Comparison of ENCODE assay signal across 8 cellular contexts in the genomic region with DNA sequence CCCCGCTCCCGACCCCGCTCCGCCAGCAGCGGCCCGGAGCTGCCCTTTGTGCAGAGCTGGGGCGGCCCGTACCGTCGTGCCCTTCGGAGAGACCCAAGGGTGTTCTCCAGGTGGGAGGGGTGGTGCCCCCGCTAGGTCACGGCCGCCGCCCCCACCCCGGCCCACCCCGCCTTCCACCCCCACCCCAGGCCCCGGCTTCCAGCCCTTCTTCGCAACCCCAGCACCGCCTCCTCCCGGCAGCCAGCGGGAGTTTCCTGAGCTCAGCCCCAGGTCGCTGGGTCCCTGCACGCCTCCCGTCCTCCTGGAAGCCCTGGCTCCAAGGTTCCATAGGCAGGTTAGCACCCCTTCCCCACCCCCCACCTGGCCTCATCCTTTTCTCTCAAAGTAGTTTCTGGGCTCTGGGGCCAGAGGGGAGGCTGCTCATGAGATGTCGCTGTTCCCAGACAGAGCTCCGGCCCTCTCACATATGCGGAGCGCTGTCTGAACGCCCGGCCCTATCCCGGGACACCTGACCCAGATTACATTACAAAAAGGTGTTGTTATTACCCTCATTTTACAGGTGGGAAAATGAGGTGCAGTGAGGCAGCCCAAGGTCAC. TPM values are rescaled to one million over a fixed set of nuclear protein-coding genes. Genes with fewer than 3 reads are reported as not detected.
DNase-seq lines count a peak whose midpoint lies in the region; ATAC-seq and TF ChIP-seq lines count a peak whose summit lies in the region.

No MANE protein-coding gene starts in this region.

- H3K27ac ChIP-seq in esophagus (ENCODE audit: low read depth in 2 of 2, low read length in 1 of 2): peak overlapping the region; percentile 53 to 56

- H3K36me3 Mint-ChIP-seq in osteocyte (ENCODE audit: unreplicated experiment): no peaks in the 10 kb centered on the region

- DNase-seq in AG09309 (ENCODE audit: low read depth) (no peak), GM10248 (ENCODE audit: extremely low spot score) (peak; percentile 68), osteocyte (ENCODE audit: extremely low spot score, unreplicated experiment) (no peak)

- H3K4me3 ChIP-seq in AG09309 (ENCODE audit: control insufficient read depth, low read depth, low read length) (peak overlapping the region; percentile 27), esophagus (ENCODE audit: low read depth in 1 of 2, low read length in 2 of 2) (peak overlapping the region; percentile 27 to 48)

- CTCF ChIA-PET in GM10248 (lab: Yijun Ruan, JAX): interaction anchor here (0.6 to 1.4 kb wide), 5 partner anchors 12 to 41 kb away, joined by 3 to 5 read pairs (median 4); no protein-coding TSS in a partner anchor

- H3K9me3 ChIP-seq in esophagus (ENCODE audit: control insufficient read depth in 2 of 2, insufficient read depth in 1 of 2, low read depth in 1 of 2, low read length in 1 of 2): no peaks in the 10 kb centered on the region

- peak; percentile 42 for TF ChIP-seq CTCF in AG09309 (IDR thresholded peaks at IDR 0.05; ENCODE audit: control insufficient read depth, insufficient read depth, low read depth, low read length, missing control alignments)
- TF ChIP-seq CTCF in GM10248 (IDR thresholded peaks at IDR 0.05; ENCODE audit: control extremely low read depth, extremely low read depth, low read depth, missing control alignments): peak; percentile 33
- TF ChIP-seq CTCF in osteocyte (IDR thresholded peaks at IDR 0.05): peak; percentile 52

- H3K36me3 ChIP-seq in esophagus (ENCODE audit: control insufficient read depth in 2 of 2, insufficient read depth in 2 of 2, low read length in 1 of 2): no peaks in the 10 kb centered on the region

- ATAC-seq in SK-N-SH treated with all-trans-retinoic acid at 6 μM for 48 hours (peak; percentile 78), GM21526 (IDR thresholded peaks at IDR 0.05; ENCODE audit: low FRiP score, unreplicated experiment) (no peak), GM19328 (IDR thresholded peaks at IDR 0.05; ENCODE audit: unreplicated experiment) (no peak), HG03175 (IDR thresholded peaks at IDR 0.05; ENCODE audit: unreplicated experiment) (no peak)

- no peaks in the 10 kb centered on the region for H3K9me3 Mint-ChIP-seq in osteocyte (ENCODE audit: unreplicated experiment)

- H3K4me1 ChIP-seq in esophagus (ENCODE audit: control insufficient read depth in 2 of 2, insufficient read depth in 2 of 2, low read length in 1 of 2): peaks cover 23 to 53% of the 10 kb centered on the region in 2 donors

- peak overlapping the region; percentile 59 for H3K4me3 Mint-ChIP-seq in osteocyte (ENCODE audit: unreplicated experiment)

- no peaks in the 10 kb centered on the region for H3K27me3 Mint-ChIP-seq in osteocyte (ENCODE audit: unreplicated experiment)

- H3K27me3 ChIP-seq in esophagus (ENCODE audit: control insufficient read depth in 1 of 2, insufficient read depth in 2 of 2, low read length in 2 of 2): no peaks in the 10 kb centered on the region

- WGBS in esophagus, 2 donors: 15 to 34% methylated on average over 15 to 28 of the region's 32 CpGs

- POLR2A ChIA-PET in GM10248 (lab: Yijun Ruan, JAX): no interaction called here

- no peak overlapping the region for H3K27ac Mint-ChIP-seq in osteocyte (ENCODE audit: unreplicated experiment)

- H3K4me1 Mint-ChIP-seq in osteocyte (ENCODE audit: unreplicated experiment): peaks cover 5% of the 10 kb centered on the region

TF ChIP-seq in SK-N-SH treated with all-trans-retinoic acid at 6 μM for 48 hours, 23 proteins besides CTCF, POLR2A, EP300 and RAD21:
- TF ChIP-seq, protein P1, sequence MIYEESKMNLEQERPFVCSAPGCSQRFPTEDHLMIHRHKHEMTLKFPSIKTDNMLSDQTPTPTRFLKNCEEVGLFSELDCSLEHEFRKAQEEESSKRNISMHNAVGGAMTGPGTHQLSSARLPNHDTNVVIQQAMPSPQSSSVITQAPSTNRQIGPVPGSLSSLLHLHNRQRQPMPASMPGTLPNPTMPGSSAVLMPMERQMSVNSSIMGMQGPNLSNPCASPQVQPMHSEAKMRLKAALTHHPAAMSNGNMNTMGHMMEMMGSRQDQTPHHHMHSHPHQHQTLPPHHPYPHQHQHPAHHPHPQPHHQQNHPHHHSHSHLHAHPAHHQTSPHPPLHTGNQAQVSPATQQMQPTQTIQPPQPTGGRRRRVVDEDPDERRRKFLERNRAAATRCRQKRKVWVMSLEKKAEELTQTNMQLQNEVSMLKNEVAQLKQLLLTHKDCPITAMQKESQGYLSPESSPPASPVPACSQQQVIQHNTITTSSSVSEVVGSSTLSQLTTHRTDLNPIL (CRISPR knock-in tag; IDR thresholded peaks at IDR 0.05; ENCODE audit: low read depth): no peak
- TF ChIP-seq RARB (CRISPR knock-in tag; IDR thresholded peaks at IDR 0.05): no peak
- no peak for TF ChIP-seq ZFP3 (CRISPR knock-in tag; IDR thresholded peaks at IDR 0.05)
- no peak for TF ChIP-seq SNAI2 (CRISPR knock-in tag; IDR thresholded peaks at IDR 0.05)
- no peak for TF ChIP-seq ZNF70 (CRISPR knock-in tag; IDR thresholded peaks at IDR 0.05)
- TF ChIP-seq, protein P2, sequence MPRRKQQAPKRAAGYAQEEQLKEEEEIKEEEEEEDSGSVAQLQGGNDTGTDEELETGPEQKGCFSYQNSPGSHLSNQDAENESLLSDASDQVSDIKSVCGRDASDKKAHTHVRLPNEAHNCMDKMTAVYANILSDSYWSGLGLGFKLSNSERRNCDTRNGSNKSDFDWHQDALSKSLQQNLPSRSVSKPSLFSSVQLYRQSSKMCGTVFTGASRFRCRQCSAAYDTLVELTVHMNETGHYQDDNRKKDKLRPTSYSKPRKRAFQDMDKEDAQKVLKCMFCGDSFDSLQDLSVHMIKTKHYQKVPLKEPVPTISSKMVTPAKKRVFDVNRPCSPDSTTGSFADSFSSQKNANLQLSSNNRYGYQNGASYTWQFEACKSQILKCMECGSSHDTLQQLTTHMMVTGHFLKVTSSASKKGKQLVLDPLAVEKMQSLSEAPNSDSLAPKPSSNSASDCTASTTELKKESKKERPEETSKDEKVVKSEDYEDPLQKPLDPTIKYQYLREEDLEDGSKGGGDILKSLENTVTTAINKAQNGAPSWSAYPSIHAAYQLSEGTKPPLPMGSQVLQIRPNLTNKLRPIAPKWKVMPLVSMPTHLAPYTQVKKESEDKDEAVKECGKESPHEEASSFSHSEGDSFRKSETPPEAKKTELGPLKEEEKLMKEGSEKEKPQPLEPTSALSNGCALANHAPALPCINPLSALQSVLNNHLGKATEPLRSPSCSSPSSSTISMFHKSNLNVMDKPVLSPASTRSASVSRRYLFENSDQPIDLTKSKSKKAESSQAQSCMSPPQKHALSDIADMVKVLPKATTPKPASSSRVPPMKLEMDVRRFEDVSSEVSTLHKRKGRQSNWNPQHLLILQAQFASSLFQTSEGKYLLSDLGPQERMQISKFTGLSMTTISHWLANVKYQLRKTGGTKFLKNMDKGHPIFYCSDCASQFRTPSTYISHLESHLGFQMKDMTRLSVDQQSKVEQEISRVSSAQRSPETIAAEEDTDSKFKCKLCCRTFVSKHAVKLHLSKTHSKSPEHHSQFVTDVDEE (CRISPR knock-in tag; IDR thresholded peaks at IDR 0.05): no peak
- TF ChIP-seq ESRRG (CRISPR knock-in tag; IDR thresholded peaks at IDR 0.05): no peak
- TF ChIP-seq OSR1 (CRISPR knock-in tag; IDR thresholded peaks at IDR 0.05): no peak
- TF ChIP-seq, protein P3, sequence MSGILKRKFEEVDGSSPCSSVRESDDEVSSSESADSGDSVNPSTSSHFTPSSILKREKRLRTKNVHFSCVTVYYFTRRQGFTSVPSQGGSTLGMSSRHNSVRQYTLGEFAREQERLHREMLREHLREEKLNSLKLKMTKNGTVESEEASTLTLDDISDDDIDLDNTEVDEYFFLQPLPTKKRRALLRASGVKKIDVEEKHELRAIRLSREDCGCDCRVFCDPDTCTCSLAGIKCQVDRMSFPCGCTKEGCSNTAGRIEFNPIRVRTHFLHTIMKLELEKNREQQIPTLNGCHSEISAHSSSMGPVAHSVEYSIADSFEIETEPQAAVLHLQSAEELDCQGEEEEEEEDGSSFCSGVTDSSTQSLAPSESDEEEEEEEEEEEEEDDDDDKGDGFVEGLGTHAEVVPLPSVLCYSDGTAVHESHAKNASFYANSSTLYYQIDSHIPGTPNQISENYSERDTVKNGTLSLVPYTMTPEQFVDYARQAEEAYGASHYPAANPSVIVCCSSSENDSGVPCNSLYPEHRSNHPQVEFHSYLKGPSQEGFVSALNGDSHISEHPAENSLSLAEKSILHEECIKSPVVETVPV (CRISPR knock-in tag; IDR thresholded peaks at IDR 0.05): no peak
- no peak for TF ChIP-seq ZC3H10 (CRISPR knock-in tag; IDR thresholded peaks at IDR 0.05)

RNA-seq across cellular contexts. Expression of a gene that starts 25.2 kb away (rescaled TPM):
- 100 to 1,000 TPM in 1 of 2 donors, 10 to 100 TPM in 1; 97.6 to 121 TPM for polyA plus RNA-seq in esophagus
- 6.4 and 6.9 TPM in 2 replicates for total RNA-seq in osteocyte

RNA-seq across cellular contexts. Expression of a gene that starts 46.5 kb away (rescaled TPM):
- 10 to 100 TPM; 22.5 to 25.7 TPM for polyA plus RNA-seq in esophagus
- 22.3 and 23.6 TPM in 2 replicates for total RNA-seq in osteocyte

RNA-seq across cellular contexts. Expression of a gene that starts 46.7 kb away (rescaled TPM):
- polyA plus RNA-seq in esophagus: 10 to 100 TPM; 21.8 to 25.6 TPM
- 48.8 and 53.6 TPM in 2 replicates for total RNA-seq in osteocyte

RNA-seq across cellular contexts. Expression of a gene that starts 55.7 kb away (rescaled TPM):
- polyA plus RNA-seq in esophagus: 10 to 100 TPM; 24.9 to 38.5 TPM
- 49.1 and 50.4 TPM in 2 replicates for total RNA-seq in osteocyte
